Comparison of ENCODE assay signal across 9 cellular contexts in the genomic region with DNA sequence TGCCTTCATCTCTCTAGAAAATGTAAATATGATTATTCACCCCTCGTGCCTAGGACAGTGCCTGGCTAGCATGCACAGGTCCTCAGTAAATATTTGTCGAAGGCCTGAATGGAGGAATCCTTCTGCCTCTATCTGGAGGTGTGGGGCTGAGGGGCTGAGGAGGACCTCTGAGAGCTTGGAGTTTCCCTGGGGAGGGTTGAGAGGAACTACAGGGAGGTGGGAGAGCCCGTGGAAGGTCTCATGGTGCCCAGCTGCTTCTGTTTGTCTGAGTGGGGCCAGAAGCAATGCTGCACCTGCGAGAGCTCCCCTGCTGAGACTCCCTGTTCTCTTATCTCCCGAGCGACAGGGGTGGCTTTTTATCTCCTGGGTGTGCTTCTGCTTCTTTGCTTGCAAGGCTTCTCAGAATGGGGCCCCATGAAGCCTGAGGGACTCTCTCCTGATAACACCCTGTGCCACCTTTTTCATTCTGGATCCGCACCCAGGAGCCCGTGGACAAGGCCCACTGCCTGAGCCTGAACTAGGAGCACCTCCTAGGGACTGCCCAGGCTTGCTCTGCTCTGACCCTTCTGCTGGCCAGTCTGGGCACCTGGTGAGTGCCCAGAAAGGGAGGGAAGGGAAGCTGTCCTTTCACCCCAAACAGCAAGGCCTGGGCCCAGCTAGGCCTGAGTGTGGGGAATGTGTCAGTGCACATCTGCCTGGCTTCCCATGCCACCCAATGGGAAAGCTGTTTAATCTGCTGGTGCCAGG. TPM values are rescaled to one million over a fixed set of nuclear protein-coding genes. Genes with fewer than 3 reads are reported as not detected.
DNase-seq lines count a peak whose midpoint lies in the region; ATAC-seq and TF ChIP-seq lines count a peak whose summit lies in the region.
"Had no signal": no experiment of that assay in that cellular context is flagged by ENCODE, and none has a peak within 500 bp of the region (broad histone marks: within the 10 kb centered on the region; RNA-seq: fewer than 3 reads in every experiment).

No MANE protein-coding gene starts in this region.

- H3K79me2 ChIP-seq in GM23338 (replicated peaks; ENCODE audit: insufficient read depth), result peaks cover 47% of the 10 kb centered on the region

- peak overlapping the region; percentile 84; the same call in 1 of the 2 replicates for H3K4me3 ChIP-seq in GM23338
- peak overlapping the region; percentile 15 for H3K4me3 ChIP-seq in coronary artery
- no peak overlapping the region for H3K4me3 ChIP-seq in MG63

- ATAC-seq in GM23338 (no peak), GM19395 (IDR thresholded peaks at IDR 0.05; ENCODE audit: unreplicated experiment) (no peak)

- peaks cover 47% of the 10 kb centered on the region for H3K4me1 ChIP-seq in GM23338 (ENCODE audit: insufficient read depth)

- no peaks in the 10 kb centered on the region for H3K27me3 ChIP-seq in GM23338 (ENCODE audit: insufficient read depth)
- H3K27me3 ChIP-seq in MG63, result no peaks in the 10 kb centered on the region

- no peak for DNase-seq in GM23338 (ENCODE audit: low spot score)
- peak; percentile 96 for DNase-seq in NCI-H146 treated with DMSO at 0.1 percent for 48 hours (lab: John Stamatoyannopoulos, UW; ENCODE audit: unreplicated experiment)
- no peak for DNase-seq in coronary artery (ENCODE audit: low spot score)
- no peak for DNase-seq in progenitor cell of endocrine pancreas (ENCODE audit: low spot score, unreplicated experiment)
- no peak for DNase-seq in NCI-H1930 (lab: John Stamatoyannopoulos, UW)
- DNase-seq in MG63, result no peak
- DNase-seq: hippocampal formation, WERI-Rb-1 had no signal

- H3K4me1 Mint-ChIP-seq in GM23338, result peaks cover 67% of the 10 kb centered on the region
- peaks cover 34% of the 10 kb centered on the region for H3K4me1 Mint-ChIP-seq in progenitor cell of endocrine pancreas (ENCODE audit: low read depth)

- no peak for TF ChIP-seq CTCF in GM23338 (conservative IDR thresholded peaks at IDR 0.05; ENCODE audit: low read depth in 2 of 2)
- no peak for TF ChIP-seq CTCF in coronary artery (IDR thresholded peaks at IDR 0.05)
- TF ChIP-seq CTCF in progenitor cell of endocrine pancreas (IDR thresholded peaks at IDR 0.05; ENCODE audit: unreplicated experiment), result no peak

- peaks cover 38% of the 10 kb centered on the region for H4K20me1 ChIP-seq in GM23338 (replicated peaks; ENCODE audit: insufficient read depth)

- peaks cover 17% of the 10 kb centered on the region for H3F3A ChIP-seq in GM23338 (replicated peaks; ENCODE audit: low read depth)

- H3K36me3 Mint-ChIP-seq in GM23338 (ENCODE audit: low read depth), result peaks cover 44% of the 10 kb centered on the region
- no peaks in the 10 kb centered on the region for H3K36me3 Mint-ChIP-seq in progenitor cell of endocrine pancreas (ENCODE audit: insufficient read depth)

- H3K27me3 Mint-ChIP-seq in GM23338 (ENCODE audit: insufficient read depth, low read depth, poor library complexity), result peaks cover 32% of the 10 kb centered on the region
- H3K27me3 Mint-ChIP-seq in progenitor cell of endocrine pancreas, result peaks cover 19% of the 10 kb centered on the region

- H3K27ac ChIP-seq in GM23338 (ENCODE audit: low read depth) (0 out of 2 replicates have a peak overlapping the region, but pooled peaks have one; percentile 26), coronary artery (peak overlapping the region; percentile 69 to 87)

- H3K4me3 Mint-ChIP-seq in GM23338 (peak overlapping the region; percentile 94), progenitor cell of endocrine pancreas (ENCODE audit: low read depth) (peak overlapping the region; percentile 40)

- H3K9me2 ChIP-seq in GM23338 (ENCODE audit: insufficient read depth), result no peaks in the 10 kb centered on the region

- H3K36me3 ChIP-seq in GM23338 (ENCODE audit: insufficient read depth) (no peaks in the 10 kb centered on the region; the same call in 1 of the 2 replicates), MG63 (peaks cover 53% of the 10 kb centered on the region)

- H3K4me2 ChIP-seq in GM23338, result peak overlapping the region; percentile 98

- H3K27ac Mint-ChIP-seq in GM23338 (peak overlapping the region; percentile 74), progenitor cell of endocrine pancreas (peak overlapping the region; percentile 82)

- no peaks in the 10 kb centered on the region for H3K9me3 ChIP-seq in MG63

- no peak overlapping the region for H2AFZ ChIP-seq in GM23338

- H3K9me3 Mint-ChIP-seq in GM23338 (no peaks in the 10 kb centered on the region), progenitor cell of endocrine pancreas (ENCODE audit: low read depth) (no peaks in the 10 kb centered on the region)

TF ChIP-seq in GM23338, 12 proteins besides CTCF, POLR2A, EP300 and RAD21 (continues in another document):
- no peak for TF ChIP-seq STAT1 (IDR thresholded peaks at IDR 0.05; ENCODE audit: unreplicated experiment)
- TF ChIP-seq ZNF331 (CRISPR knock-in tag; IDR thresholded peaks at IDR 0.05; ENCODE audit: low read depth), result no peak

RNA-seq across cellular contexts. Expression of gene SLC29A1, which starts 2.4 kb away (rescaled TPM):
- total RNA-seq in GM23338 (2014; rRNA removed; shearing (Covaris generic)), result 149 and 169 TPM in 2 replicates
- polyA plus RNA-seq in GM23338 (2016; fragmentation: Nextera tagmentation; extraction: Ambion mirVana), result 67.6 and 73.1 TPM in 2 replicates
- total RNA-seq in progenitor cell of endocrine pancreas, result 24.1 and 26.2 TPM in 2 replicates
- total RNA-seq in MG63 (2014; rRNA removed; shearing (Covaris generic); ENCODE audit: low replicate concordance), result 118 and 130 TPM in 2 replicates

RNA-seq across cellular contexts. Expression of gene MYMX, which starts 9.0 kb away (rescaled TPM):
- total RNA-seq in GM23338 (2014; rRNA removed; shearing (Covaris generic)), result 2.8 TPM in 2 replicates
- 5.2 and 7.1 TPM in 2 replicates for polyA plus RNA-seq in GM23338 (2016; fragmentation: Nextera tagmentation; extraction: Ambion mirVana)
- not detected in 2 replicates for total RNA-seq in progenitor cell of endocrine pancreas
- total RNA-seq in MG63 (2014; rRNA removed; shearing (Covaris generic); ENCODE audit: low replicate concordance), result not detected in 2 replicates

RNA-seq across cellular contexts. Expression of gene HSP90AB1, which starts 21.1 kb away (rescaled TPM):
- total RNA-seq in GM23338 (2014; rRNA removed; shearing (Covaris generic)), result 2,361 and 2,444 TPM in 2 replicates
- 1,345 and 1,425 TPM in 2 replicates for polyA plus RNA-seq in GM23338 (2016; fragmentation: Nextera tagmentation; extraction: Ambion mirVana)
- total RNA-seq in progenitor cell of endocrine pancreas, result 1,214 and 1,216 TPM in 2 replicates
- 5,432 and 5,573 TPM in 2 replicates for total RNA-seq in MG63 (2014; rRNA removed; shearing (Covaris generic); ENCODE audit: low replicate concordance)

RNA-seq across cellular contexts. Expression of gene SLC35B2, which starts 31.6 kb away (rescaled TPM):
- total RNA-seq in GM23338 (2014; rRNA removed; shearing (Covaris generic)), result 30.5 and 30.9 TPM in 2 replicates
- 14.0 and 14.7 TPM in 2 replicates for polyA plus RNA-seq in GM23338 (2016; fragmentation: Nextera tagmentation; extraction: Ambion mirVana)
- total RNA-seq in progenitor cell of endocrine pancreas, result 45.9 and 50.3 TPM in 2 replicates
- total RNA-seq in MG63 (2014; rRNA removed; shearing (Covaris generic); ENCODE audit: low replicate concordance), result 386 and 631 TPM in 2 replicates

RNA-seq across cellular contexts. Expression of gene NFKBIE, which starts 39.6 kb away (rescaled TPM):
- total RNA-seq in GM23338 (2014; rRNA removed; shearing (Covaris generic)), result 19.8 and 25.9 TPM in 2 replicates
- 12.8 and 14.6 TPM in 2 replicates for polyA plus RNA-seq in GM23338 (2016; fragmentation: Nextera tagmentation; extraction: Ambion mirVana)
- 7.1 TPM in 2 replicates for total RNA-seq in progenitor cell of endocrine pancreas
- total RNA-seq in MG63 (2014; rRNA removed; shearing (Covaris generic); ENCODE audit: low replicate concordance), result 24.4 and 35.2 TPM in 2 replicates
